ENCODE assay signal across 8 cellular contexts in genomic region chr17:50681260-50682200, GRCh38. TPM values are rescaled to one million over a fixed set of nuclear protein-coding genes. Genes with fewer than 3 reads are reported as not detected.
DNase-seq lines count a peak whose midpoint lies in the region; ATAC-seq and TF ChIP-seq lines count a peak whose summit lies in the region.

No MANE protein-coding gene starts in this region.

- intact Hi-C loops in posterior vena cava (cut with DNase I): loop anchor here in 1 of 2 donors (5.0 kb wide), 2 partner anchors 39 to 129 kb away; no protein-coding TSS in a partner anchor

- peak; percentile 88 for DNase-seq in D341Med (ENCODE audit: low spot score)
- DNase-seq in LNCaP clone FGC (ENCODE audit: low read depth): no peak
- DNase-seq in SW480 (ENCODE audit: low spot score): peak; percentile 59
- DNase-seq in foreskin melanocyte: peak; percentile 56
- DNase-seq in posterior vena cava (ENCODE audit: low spot score): peak; percentile 76
- DNase-seq in GM10248 (ENCODE audit: extremely low spot score): no peak
- no peak for DNase-seq in activated CD4-positive, alpha-beta T cell treated with anti-CD3 and anti-CD28 coated beads, Interleukin-2, amount 50 U/mL, for 4 hours

- no peak overlapping the region for H3K4me3 ChIP-seq in LNCaP clone FGC (ENCODE audit: low read depth, low read length)

- CTCF ChIA-PET in GM10248 (lab: Yijun Ruan, JAX): interaction anchor here (1.4 to 1.6 kb wide), 2 partner anchors 14 to 135 kb away, joined by 3 read pairs; partner anchors contain the start of gene SPATA20

- no peak for ATAC-seq in HG03442 (IDR thresholded peaks at IDR 0.05; ENCODE audit: unreplicated experiment)

- TF ChIP-seq CTCF in LNCaP clone FGC (IDR thresholded peaks at IDR 0.05; ENCODE audit: control insufficient read depth, extremely low read depth, insufficient read depth) (peak; percentile 83), GM10248 (IDR thresholded peaks at IDR 0.05; ENCODE audit: control extremely low read depth, extremely low read depth, low read depth, missing control alignments) (no peak)

- POLR2A ChIA-PET in GM10248 (lab: Yijun Ruan, JAX): no interaction called here

RNA-seq across cellular contexts. Expression of gene ANKRD40, which starts 26.2 kb away (rescaled TPM):
- total RNA-seq in posterior vena cava: 10 to 100 TPM; 57.4 to 77.3 TPM

RNA-seq across cellular contexts. Expression of gene LUC7L3, which starts 37.9 kb away (rescaled TPM):
- 10 to 100 TPM; 82.0 to 92.5 TPM for total RNA-seq in posterior vena cava

RNA-seq across cellular contexts. Expression of gene ABCC3, which starts 46.8 kb away (rescaled TPM):
- total RNA-seq in posterior vena cava: 10 to 100 TPM; 13.1 to 19.8 TPM

Comparison
In these comparisons a context has a peak if more than half of its experiments do, and no peak if none do; other contexts are left out.
1. DNase-seq: peak in D341Med (single experiment), SW480 (single experiment), foreskin melanocyte (single experiment) and posterior vena cava (single experiment); none in LNCaP clone FGC (single experiment), GM10248 (single experiment) and activated CD4-positive, alpha-beta T cell treated with anti-CD3 and anti-CD28 coated beads, Interleukin-2, amount 50 U/mL, for 4 hours (0 of 2).